In the genomic region with DNA sequence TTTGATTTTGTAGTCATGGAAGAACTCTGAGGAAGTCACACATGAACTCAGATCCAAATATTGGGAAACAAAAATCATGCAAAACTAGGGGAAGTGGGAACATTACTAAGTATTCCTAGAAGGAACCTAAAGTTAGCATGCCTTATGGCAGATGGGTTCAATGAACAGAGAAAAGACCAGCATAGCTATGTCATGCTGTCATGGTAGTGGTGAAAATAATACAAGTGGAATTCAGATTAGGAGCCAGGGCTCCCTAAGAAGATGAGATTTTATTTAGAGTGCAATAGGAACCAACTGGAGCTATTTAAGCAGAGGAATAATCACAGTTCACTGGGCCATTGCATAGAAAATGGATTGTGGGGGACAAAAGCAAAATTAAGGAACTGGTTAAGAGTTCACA, we compare ENCODE assay signal across 22 cellular contexts.
"Had no signal": no experiment of that assay in that cellular context is flagged by ENCODE, and none has a peak within 500 bp of the region (broad histone marks: within the 10 kb centered on the region; RNA-seq: fewer than 3 reads in every experiment).

No MANE protein-coding gene starts in this region.

- H3K4me3 ChIP-seq: adrenal gland, gastroesophageal sphincter, mucosa of descending colon, right lobe of liver, stomach, suprapubic skin, tibial nerve had no signal

- ATAC-seq: activated naive CD4-positive, alpha-beta T cell treated with anti-CD3 and anti-CD28 coated beads, Interleukin-2, amount 50 U/mL, for 72 hours; gastroesophageal sphincter; left cardiac atrium; mucosa of descending colon; right lobe of liver; stimulated activated effector memory CD8-positive, alpha-beta T cell treated with anti-CD3 and anti-CD28 coated beads, Interleukin-12 subunit alpha, Interleukin-12 subunit beta, amount 100 ng/mL, for 72 hours had no signal

- H3K9me3 ChIP-seq: right lobe of liver had no signal

- H3K27me3 ChIP-seq: adrenal gland, gastroesophageal sphincter, right lobe of liver, stomach, suprapubic skin, tibial nerve had no signal

- H3K27ac ChIP-seq: adrenal gland, gastroesophageal sphincter, right lobe of liver, stomach, suprapubic skin, tibial nerve had no signal

- DNase-seq: activated T-cell treated with anti-CD3 and anti-CD28 coated beads, Interleukin-2, amount 50 U/mL, for 1 hour; adrenal gland; effector CD8-positive, alpha-beta T cell; erythroblast; head of caudate nucleus; hypothalamus; islet precursor cell; left cardiac atrium; mucosa of descending colon; naive B cell; occipital lobe; posterior cingulate gyrus; right lobe of liver; small intestine; stimulated activated CD4-positive, alpha-beta T cell treated with anti-CD3 and anti-CD28 coated beads, Interleukin-2, amount 100 ng/mL, for 24 hours; stomach; T-helper 9 cell had no signal

- H3K36me3 ChIP-seq: adrenal gland, gastroesophageal sphincter, right lobe of liver, stomach, suprapubic skin, tibial nerve had no signal

- H3K4me1 ChIP-seq: adrenal gland, gastroesophageal sphincter, right lobe of liver, stomach, suprapubic skin, tibial nerve had no signal
